ENCODE assay signal across 8 cellular contexts in genomic region chr9:111482656-111483418, GRCh38. TPM values are rescaled to one million over a fixed set of nuclear protein-coding genes. Genes with fewer than 3 reads are reported as not detected.
DNase-seq lines count a peak whose midpoint lies in the region; ATAC-seq, FAIRE-seq and TF ChIP-seq lines count a peak whose summit lies in the region.

No MANE protein-coding gene starts in this region.

- no peaks in the 10 kb centered on the region for H3K9me3 Mint-ChIP-seq in activated naive CD8-positive, alpha-beta T cell treated with anti-CD3 and anti-CD28 coated beads, Interleukin-2, amount 10 ng/mL, durations not matched to agents 7 days and 5 days

- peaks cover 41% of the 10 kb centered on the region for H4K20me1 ChIP-seq in SK-N-SH (ENCODE audit: insufficient read depth)

- peak overlapping the region; percentile 84 for H3K27ac Mint-ChIP-seq in activated naive CD8-positive, alpha-beta T cell treated with anti-CD3 and anti-CD28 coated beads, Interleukin-2, amount 10 ng/mL, durations not matched to agents 7 days and 5 days

- peak overlapping the region; percentile 77 for H3K9ac ChIP-seq in ES-I3 (ENCODE audit: low read depth, low read length)
- H3K9ac ChIP-seq in SK-N-SH, result peak overlapping the region; percentile 88

- intact Hi-C loops in Right ventricle myocardium inferior (cut with DNase I), result no loop called here
- intact Hi-C loops in pancreas (cut with DNase I), result no loop called here
- intact Hi-C loops in tibial artery (cut with DNase I; ENCODE audit: low total_unique reads), result loop anchor here (10.0 kb wide), 1 partner anchor 122 kb away; no protein-coding TSS in a partner anchor

- TF ChIP-seq CTCF in SK-N-SH (IDR thresholded peaks at IDR 0.05) (no peak), pancreas (IDR thresholded peaks at IDR 0.05) (no peak), tibial artery (IDR thresholded peaks at IDR 0.05) (no peak)

- H3K4me1 ChIP-seq in ES-I3 (ENCODE audit: insufficient read depth, low read length) (no peaks in the 10 kb centered on the region), SK-N-SH (ENCODE audit: control insufficient read depth in 1 of 2, insufficient read depth in 2 of 2, low read depth in 1 of 2, low read length in 1 of 2) (peaks cover 5 to 6% of the 10 kb centered on the region in 2 experiments; a peak in 3 of 4 replicates), pancreas (peaks cover 0 to 10% (median 0%) of the 10 kb centered on the region in 3 donors), tibial artery (peaks cover 0 to 34% (median 18%) of the 10 kb centered on the region in 4 donors)

- ATAC-seq in GM21717 (IDR thresholded peaks at IDR 0.05; ENCODE audit: unreplicated experiment) (peak; percentile 66), Right ventricle myocardium inferior (peak; percentile 74), pancreas (peak; percentile 69 to 84 (median 74))
- ATAC-seq in activated naive CD8-positive, alpha-beta T cell treated with anti-CD3 and anti-CD28 coated beads, Interleukin-2, amount 10 ng/mL, durations not matched to agents 7 days and 5 days (ENCODE audit: low read depth), result peak; percentile 53

- H3K9me2 ChIP-seq in SK-N-SH, result no peaks in the 10 kb centered on the region

- CTCF ChIA-PET in SK-N-SH (lab: Yijun Ruan, JAX), result interaction anchor here (0.6 to 1.0 kb wide), 2 partner anchors 16 to 23 kb away, joined by 3 read pairs; no protein-coding TSS in a partner anchor

- H3K27me3 ChIP-seq in SK-N-SH (ENCODE audit: insufficient read depth) (no peaks in the 10 kb centered on the region), pancreas (no peaks in the 10 kb centered on the region), tibial artery (no peaks in the 10 kb centered on the region)

- peak overlapping the region; percentile 58 for H3K4me3 ChIP-seq in Jurkat, Clone E6-1 (ENCODE audit: low read length)
- H3K4me3 ChIP-seq in SK-N-SH (ENCODE audit: low read depth in 2 of 2, low read length in 1 of 2), result peak overlapping the region; percentile 79 to 81
- peak overlapping the region; percentile 63 to 85 (median 81) for H3K4me3 ChIP-seq in pancreas
- H3K4me3 ChIP-seq in tibial artery, result peak overlapping the region; percentile 76 to 95

- peaks cover 8% of the 10 kb centered on the region for H3K27me3 Mint-ChIP-seq in activated naive CD8-positive, alpha-beta T cell treated with anti-CD3 and anti-CD28 coated beads, Interleukin-2, amount 10 ng/mL, durations not matched to agents 7 days and 5 days

- H3K9me3 ChIP-seq in ES-I3 (ENCODE audit: control insufficient read depth, insufficient read depth, low read length), result no peaks in the 10 kb centered on the region
- no peaks in the 10 kb centered on the region for H3K9me3 ChIP-seq in SK-N-SH
- H3K9me3 ChIP-seq in pancreas, result no peaks in the 10 kb centered on the region
- H3K9me3 ChIP-seq in tibial artery, result no peaks in the 10 kb centered on the region

- H3K36me3 ChIP-seq in ES-I3 (ENCODE audit: insufficient read depth, low read length) (no peaks in the 10 kb centered on the region), SK-N-SH (replicated peaks in 1 of 2; ENCODE audit: control insufficient read depth in 1 of 2, insufficient read depth in 2 of 2, low read length in 1 of 2) (no peaks in the 10 kb centered on the region), pancreas (no peaks in the 10 kb centered on the region), tibial artery (no peaks in the 10 kb centered on the region)

- 0% methylated on average over 19 of the region's 74 CpGs for WGBS in SK-N-SH (ENCODE audit: low lambda C conversion rate)
- 0% methylated on average over 44 to 74 of the region's 74 CpGs for WGBS in pancreas, 2 donors

- TF ChIP-seq RAD21 in SK-N-SH (IDR thresholded peaks at IDR 0.05; ENCODE audit: low read length), result no peak

- H2AFZ ChIP-seq in SK-N-SH (ENCODE audit: low read depth), result peak overlapping the region; percentile 89

- no peak for DNase-seq in Jurkat, Clone E6-1 (ENCODE audit: low read depth, low spot score)
- DNase-seq in SK-N-SH (peak; percentile 83), Right ventricle myocardium inferior (ENCODE audit: missing footprints) (peak; percentile 89), pancreas (peak; percentile 67 to 89 (median 72)), tibial artery (peak; percentile 80 to 83)
- DNase-seq in activated naive CD8-positive, alpha-beta T cell treated with anti-CD3 and anti-CD28 coated beads, Interleukin-2, amount 10 ng/mL, durations not matched to agents 7 days and 5 days, result peak; percentile 82

- peak overlapping the region; percentile 82 for H3K4me2 ChIP-seq in SK-N-SH

- POLR2A ChIA-PET in SK-N-SH (lab: Yijun Ruan, JAX), result interaction anchor here (0.8 to 1.7 kb wide), 3 partner anchors 8 to 42 kb away, joined by 3 to 7 read pairs (median 3); partner anchors contain the start of gene ZNF483
- POLR2A ChIA-PET in activated naive CD8-positive, alpha-beta T cell treated with anti-CD3 and anti-CD28 coated beads, Interleukin-2, amount 10 ng/mL, durations not matched to agents 7 days and 5 days (lab: Charles Lee), result interaction anchor here (0.6 to 1.8 kb wide), 8 partner anchors 15 to 1226 kb away, joined by 3 to 8 read pairs (median 4); partner anchors contain the start of genes DNAJC25, TXN and ZNF483

- TF ChIP-seq EP300 in SK-N-SH (IDR thresholded peaks at IDR 0.05; ENCODE audit: borderline replicate concordance in 1 of 2, low read depth in 1 of 2, low read length in 1 of 2), result no peak

- peak overlapping the region; percentile 89 for H3K4me3 Mint-ChIP-seq in activated naive CD8-positive, alpha-beta T cell treated with anti-CD3 and anti-CD28 coated beads, Interleukin-2, amount 10 ng/mL, durations not matched to agents 7 days and 5 days

- peaks cover 12% of the 10 kb centered on the region for H3K36me3 Mint-ChIP-seq in activated naive CD8-positive, alpha-beta T cell treated with anti-CD3 and anti-CD28 coated beads, Interleukin-2, amount 10 ng/mL, durations not matched to agents 7 days and 5 days

- peaks cover 9% of the 10 kb centered on the region for H3F3A ChIP-seq in SK-N-SH (replicated peaks; ENCODE audit: insufficient read depth)

- no peak for FAIRE-seq in pancreas (lab: Jason Lieb, UNC)

- peaks cover 24% of the 10 kb centered on the region for H3K4me1 Mint-ChIP-seq in activated naive CD8-positive, alpha-beta T cell treated with anti-CD3 and anti-CD28 coated beads, Interleukin-2, amount 10 ng/mL, durations not matched to agents 7 days and 5 days

- peaks cover 52% of the 10 kb centered on the region for H3K79me2 ChIP-seq in SK-N-SH (ENCODE audit: insufficient read depth)

- H3K27ac ChIP-seq in SK-N-SH (ENCODE audit: low read depth in 2 of 2, low read length in 1 of 2) (peak overlapping the region; percentile 87 to 93), pancreas (peak overlapping the region; percentile 89 to 96 (median 92)), tibial artery (peak overlapping the region; percentile 98 to 99)

TF ChIP-seq in SK-N-SH, 30 proteins besides CTCF, POLR2A, EP300 and RAD21 (continues in another document):
- TF ChIP-seq MEF2A (IDR thresholded peaks at IDR 0.05; ENCODE audit: borderline replicate concordance, low read depth) (no peak), TEAD4 (IDR thresholded peaks at IDR 0.05; ENCODE audit: borderline replicate concordance, insufficient read depth) (no peak), NRF1 (IDR thresholded peaks at IDR 0.05; ENCODE audit: low read depth, low read length) (no peak), USF2 (IDR thresholded peaks at IDR 0.05; ENCODE audit: borderline replicate concordance, low read depth, low read length) (no peak), TCF12 (IDR thresholded peaks at IDR 0.05) (no peak), MXI1 (IDR thresholded peaks at IDR 0.05; ENCODE audit: low read depth, low read length) (peak; percentile 16; the same call in 1 of the 2 replicates), GATA2 (CRISPR knock-in tag; IDR thresholded peaks at IDR 0.05) (no peak), ZBTB33 (IDR thresholded peaks at IDR 0.05; ENCODE audit: borderline replicate concordance, low read depth) (no peak)

RNA-seq across cellular contexts. Expression of gene ECPAS, which starts 1.3 kb away (rescaled TPM):
- 23.7 TPM for polyA plus RNA-seq in Jurkat, Clone E6-1 (2012; ENCODE audit: insufficient read depth, insufficient read length)
- polyA plus RNA-seq in SK-N-SH (2012; rRNA removed) (17.9 and 18.8 TPM in 2 replicates), pancreas (10 to 100 TPM; 12.2 to 18.3 TPM)
- polyA plus RNA-seq in SK-N-SH (2012; cell fraction: cytosol; rRNA removed), result 13.4 and 14.8 TPM in 2 replicates
- polyA plus RNA-seq in SK-N-SH (2012; cell fraction: nucleus; rRNA removed), result 30.7 and 53.7 TPM in 2 replicates
- 10 to 100 TPM; 67.7 to 71.1 TPM for total RNA-seq in activated naive CD8-positive, alpha-beta T cell treated with anti-CD3 and anti-CD28 coated beads, Interleukin-2, amount 10 ng/mL, durations not matched to agents 7 days and 5 days
- total RNA-seq in Right ventricle myocardium inferior (108 TPM), pancreas (10 to 100 TPM; 36.6 to 43.6 (median 40.3) TPM)

RNA-seq across cellular contexts. Expression of gene ZNF483, which starts 42.1 kb away (rescaled TPM):
- polyA plus RNA-seq in Jurkat, Clone E6-1 (2012; ENCODE audit: insufficient read depth, insufficient read length), result 1.1 TPM
- polyA plus RNA-seq in SK-N-SH (2012; rRNA removed) (0.53 and 0.60 TPM in 2 replicates), pancreas (1 to 10 TPM; 1.1 to 2.0 TPM)
- 0.55 and 0.67 TPM in 2 replicates for polyA plus RNA-seq in SK-N-SH (2012; cell fraction: cytosol; rRNA removed)
- polyA plus RNA-seq in SK-N-SH (2012; cell fraction: nucleus; rRNA removed), result 0.47 and 1.0 TPM in 2 replicates
- 1 to 10 TPM; 7.0 to 7.8 TPM for total RNA-seq in activated naive CD8-positive, alpha-beta T cell treated with anti-CD3 and anti-CD28 coated beads, Interleukin-2, amount 10 ng/mL, durations not matched to agents 7 days and 5 days
- total RNA-seq in Right ventricle myocardium inferior (4.2 TPM), pancreas (1 to 10 TPM; 2.6 to 8.0 (median 6.0) TPM)
